16 cellular contexts compared by ENCODE assay signal in genomic region chr4:156915216-156915615, GRCh38.
"Had no signal": no experiment of that assay in that cellular context is flagged by ENCODE, and none has a peak within 500 bp of the region (broad histone marks: within the 10 kb centered on the region; RNA-seq: fewer than 3 reads in every experiment).

No MANE protein-coding gene starts in this region.

- ATAC-seq: Panc1, PC-3 had no signal

- DNase-seq: KBM-7, NCI-H1092 treated with DMSO at 0.1 percent for 48 hours, NCI-H1436, NCI-H187 treated with DMSO at 0.1 percent for 48 hours, NCI-H2029 treated with DMSO at 0.1 percent for 48 hours, NCI-H2171 treated with DMSO at 0.1 percent for 48 hours, NCI-H345, NCI-H446 treated with DMSO at 0.1 percent for 48 hours, NCI-H524, NCI-H69, NCI-H774, PC-3, SHP77, SK-N-SH, SW 1271 had no signal
